ENCODE assay signal across 15 cellular contexts in genomic region chr17:57487552-57487951, GRCh38.
DNase-seq lines count a peak whose midpoint lies in the region; ATAC-seq, FAIRE-seq and TF ChIP-seq lines count a peak whose summit lies in the region.
"Had no signal": no experiment of that assay in that cellular context is flagged by ENCODE, and none has a peak within 500 bp of the region (broad histone marks: within the 10 kb centered on the region; RNA-seq: fewer than 3 reads in every experiment).

No MANE protein-coding gene starts in this region.

- no peak for TF ChIP-seq EP300 in GM12878 (IDR thresholded peaks at IDR 0.05; ENCODE audit: borderline replicate concordance in 1 of 2, control insufficient read depth in 1 of 2, low read depth in 2 of 2, low read length in 2 of 2)

- no peaks in the 10 kb centered on the region for H3K9me3 Mint-ChIP-seq in naive thymus-derived CD8-positive, alpha-beta T cell

- TF ChIP-seq CTCF in IMR-90 (conservative IDR thresholded peaks at IDR 0.05; ENCODE audit: low read depth, low read length) (no peak), GM12878 (IDR thresholded peaks at IDR 0.05 in 2 of 3, conservative IDR thresholded peaks at IDR 0.05 in 1 of 3; ENCODE audit: control insufficient read depth in 2 of 3, extremely low read depth in 1 of 3, insufficient read depth in 1 of 3, low read depth in 3 of 3, low read length in 3 of 3) (no peak)

- H2BK15ac ChIP-seq in IMR-90 (ENCODE audit: low read depth, low read length), result no peak overlapping the region
- H2BK15ac ChIP-seq in mesenchymal stem cell (ENCODE audit: low read depth, poor library complexity, severe bottlenecking), result peak overlapping the region; percentile 26

- H3K79me1 ChIP-seq in IMR-90 (ENCODE audit: low read depth in 1 of 2, low read length in 2 of 2) (peaks cover 4 to 25% of the 10 kb centered on the region in 2 experiments; a peak in 3 of 4 replicates), mesenchymal stem cell (replicated peaks; ENCODE audit: low read length, poor library complexity, severe bottlenecking) (peaks cover 45% of the 10 kb centered on the region)

- ATAC-seq in IMR-90 (ENCODE audit: low read depth) (no peak), GM12878 (no peak), HG03045 (IDR thresholded peaks at IDR 0.05; ENCODE audit: unreplicated experiment) (no peak), HG03039 (IDR thresholded peaks at IDR 0.05; ENCODE audit: unreplicated experiment) (no peak)
- ATAC-seq in naive thymus-derived CD8-positive, alpha-beta T cell, result no peak
- ATAC-seq: left colon had no signal

- SMC1A ChIA-PET in GM12878 (lab: Charles Lee; ENCODE audit: uncharacterized antibody, unreplicated experiment), result interaction anchor here (0.8 to 10.8 kb wide), 12 partner anchors 10 to 91 kb away, joined by 3 to 102 read pairs (median 5); no protein-coding TSS in a partner anchor

- H2AFZ ChIP-seq in IMR-90 (replicated peaks; ENCODE audit: low read length, poor library complexity) (no peak overlapping the region), GM12878 (ENCODE audit: control insufficient read depth, low read depth, low read length) (no peak overlapping the region), mesenchymal stem cell (ENCODE audit: low read depth, low read length) (no peak overlapping the region)

- H4K20me1 ChIP-seq in BLaER1 (peaks cover 96% of the 10 kb centered on the region), IMR-90 (ENCODE audit: insufficient read depth, low read length) (no peaks in the 10 kb centered on the region; the same call in 1 of the 2 replicates), GM12878 (ENCODE audit: control insufficient read depth, insufficient read depth) (no peaks in the 10 kb centered on the region)

- H3K18ac ChIP-seq in IMR-90 (ENCODE audit: low read depth, low read length) (no peak overlapping the region), mesenchymal stem cell (ENCODE audit: low read depth in 1 of 2, low read length in 2 of 2) (no peak overlapping the region)

- H3K27ac ChIP-seq in BLaER1 (peak overlapping the region; percentile 39; the same call in 1 of the 2 replicates), IMR-90 (ENCODE audit: insufficient read depth, low read length) (no peak overlapping the region), GM12878 (ENCODE audit: control insufficient read depth, insufficient read depth) (peak overlapping the region; percentile 72), mesenchymal stem cell (ENCODE audit: low read length, poor library complexity, severe bottlenecking) (no peak overlapping the region)

- peaks cover 16% of the 10 kb centered on the region for H3K9me1 ChIP-seq in IMR-90 (ENCODE audit: insufficient read depth, low read length)

- in situ Hi-C loops in IMR-90 (cut with MboI; ENCODE audit: low sequenced_read_pairs), result no loop called here
- in situ Hi-C loops in GM12878 (cut with MboI), result no loop called here

- peaks cover 100% of the 10 kb centered on the region for H3K4me1 ChIP-seq in BLaER1
- H3K4me1 ChIP-seq in IMR-90 (ENCODE audit: control insufficient read depth, insufficient read depth, low read length), result peaks cover 28% of the 10 kb centered on the region
- peaks cover 35% of the 10 kb centered on the region for H3K4me1 ChIP-seq in GM12878 (ENCODE audit: control insufficient read depth, insufficient read depth, low read length)
- H3K4me1 ChIP-seq in mesenchymal stem cell (ENCODE audit: control insufficient read depth, insufficient read depth, low read depth, low read length), result peaks cover 16% of the 10 kb centered on the region

- dilution Hi-C loops in IMR-90 (cut with HindIII; ENCODE audit: low sequenced_read_pairs, unreplicated experiment), result no loop called here

- BruUV-seq in IMR-90 (replicated peaks; lab: Mats Ljungman, UMichigan) (no TSS peak), GM12878 (replicated peaks; lab: Mats Ljungman, UMichigan) (no TSS peak)

- peak overlapping the region in 2 of 10 donors; percentile 26 to 30 for H3K4me3 Mint-ChIP-seq in naive thymus-derived CD8-positive, alpha-beta T cell

- no peak overlapping the region for H2AK9ac ChIP-seq in IMR-90 (replicated peaks; ENCODE audit: low read depth, low read length, poor library complexity)

- H3K4me3 ChIP-seq in BLaER1 (no peak overlapping the region), IMR-90 (ENCODE audit: insufficient read depth, low read depth, low read length) (no peak overlapping the region), GM12878 (no peak overlapping the region), mesenchymal stem cell (ENCODE audit: insufficient read depth in 1 of 2, low read depth in 1 of 2, low read length in 2 of 2) (no peak overlapping the region)

- WGBS in IMR-90 (ENCODE audit: extremely low coverage in 2 of 2, insufficient read length in 1 of 2), 2 experiments, result 83% methylated on average over 4 of the region's 5 CpGs; no CpG with 5 or more reads in 1 of the 2 experiments
- 86% methylated on average over 5 of the region's 5 CpGs for WGBS in GM12878 (ENCODE audit: insufficient coverage, insufficient replicate concordance, low lambda C conversion rate, missing lambda C conversion rate)
- WGBS in mesenchymal stem cell, result 97% methylated on average over 5 of the region's 5 CpGs

- no peak overlapping the region for H2BK20ac ChIP-seq in IMR-90 (ENCODE audit: low read depth, low read length)

- H3K23ac ChIP-seq in IMR-90 (ENCODE audit: low read depth, low read length) (no peak overlapping the region), mesenchymal stem cell (ENCODE audit: low read length in 2 of 2) (no peak overlapping the region)

- no peaks in the 10 kb centered on the region for H3K27me3 ChIP-seq in BLaER1
- no peaks in the 10 kb centered on the region; the same call in 1 of the 2 replicates for H3K27me3 ChIP-seq in IMR-90 (ENCODE audit: control insufficient read depth, insufficient read depth, low read length)
- H3K27me3 ChIP-seq in GM12878 (replicated peaks in 1 of 2; ENCODE audit: control insufficient read depth in 2 of 2, insufficient read depth in 2 of 2, low read length in 1 of 2), result no peaks in the 10 kb centered on the region
- H3K27me3 ChIP-seq in mesenchymal stem cell (ENCODE audit: control insufficient read depth in 1 of 2, insufficient read depth in 1 of 2, low read length in 2 of 2), result peaks cover 0 to 82% of the 10 kb centered on the region in 2 experiments

- TF ChIP-seq POLR2A in IMR-90 (IDR thresholded peaks at IDR 0.05; ENCODE audit: low read depth, low read length), result no peak
- TF ChIP-seq POLR2A in GM12878 (IDR thresholded peaks at IDR 0.05; ENCODE audit: low read depth, low read length), result no peak

- H2BK12ac ChIP-seq in mesenchymal stem cell (ENCODE audit: low read length in 2 of 2), result peak overlapping the region in 1 of 2 experiments; percentile 4

- H3K4me2 ChIP-seq in BLaER1 (peak overlapping the region; percentile 85), IMR-90 (ENCODE audit: low read depth, low read length) (no peak overlapping the region), GM12878 (ENCODE audit: control insufficient read depth, insufficient read depth) (no peak overlapping the region; the same call in 1 of the 2 replicates), mesenchymal stem cell (ENCODE audit: low read length, poor library complexity, severe bottlenecking) (no peak overlapping the region)

- H4K8ac ChIP-seq in IMR-90 (ENCODE audit: low read depth in 2 of 2, low read length in 2 of 2) (no peak overlapping the region), mesenchymal stem cell (ENCODE audit: low read length) (no peak overlapping the region)

- H3K27me3 Mint-ChIP-seq in naive thymus-derived CD8-positive, alpha-beta T cell, result no peaks in the 10 kb centered on the region

- RAD21 ChIA-PET in GM12878 (lab: Charles Lee; ENCODE audit: unreplicated experiment), result interaction anchor here (0.8 to 5.7 kb wide), 7 partner anchors 15 to 244 kb away, joined by 3 to 28 read pairs (median 7); no protein-coding TSS in a partner anchor

- peaks cover 21% of the 10 kb centered on the region for H3K79me2 ChIP-seq in GM12878 (ENCODE audit: control insufficient read depth, insufficient read depth, low read length)

- no peak overlapping the region for H4K5ac ChIP-seq in IMR-90 (ENCODE audit: low read depth, low read length)

- H3K14ac ChIP-seq in IMR-90 (replicated peaks; ENCODE audit: low read depth, low read length) (no peak overlapping the region), mesenchymal stem cell (ENCODE audit: low read length in 2 of 2) (no peak overlapping the region)

- peak overlapping the region; percentile 14; the same call in 1 of the 2 replicates for H2AK5ac ChIP-seq in IMR-90 (ENCODE audit: low read depth, low read length)
- H2AK5ac ChIP-seq in mesenchymal stem cell (ENCODE audit: low read length, severe bottlenecking), result no peak overlapping the region

- peaks cover 44 to 93% (median 73%) of the 10 kb centered on the region in 4 donors for H3K4me1 Mint-ChIP-seq in naive thymus-derived CD8-positive, alpha-beta T cell

- DNase-seq in IMR-90, result no peak
- no peak for DNase-seq in GM12878 (ENCODE audit: low read depth, low spot score)
- no peak for DNase-seq in mesenchymal stem cell
- DNase-seq in naive thymus-derived CD8-positive, alpha-beta T cell, result no peak
- DNase-seq in cerebellar nuclear complex (lab: John Stamatoyannopoulos, UW), result no peak
- DNase-seq: activated CD4-positive, CD25-positive, alpha-beta regulatory T cell; activated naive CD4-positive, alpha-beta T cell treated with anti-CD3 and anti-CD28 coated beads, Interleukin-2, amount 50 U/mL, for 16 hours; effector CD8-positive, alpha-beta T cell; left colon; NCI-H2029 treated with DMSO at 0.1 percent for 48 hours; NCI-H748 treated with DMSO at 0.1 percent for 48 hours had no signal

- peak overlapping the region in 3 of 10 donors; percentile 7 to 70 (median 61) for H3K27ac Mint-ChIP-seq in naive thymus-derived CD8-positive, alpha-beta T cell

- H2BK5ac ChIP-seq in IMR-90 (ENCODE audit: low read depth, low read length, poor library complexity, severe bottlenecking), result no peak overlapping the region
- no peak overlapping the region for H2BK5ac ChIP-seq in mesenchymal stem cell (ENCODE audit: low read depth, low read length, poor library complexity, severe bottlenecking)

- intact Hi-C loops in IMR-90 (cut with micrococcal nuclease) (no loop called here), GM12878 (cut with micrococcal nuclease; ENCODE audit: unreplicated experiment) (no loop called here)

- no peak overlapping the region for H2BK120ac ChIP-seq in IMR-90 (ENCODE audit: low read depth, low read length)
- H2BK120ac ChIP-seq in mesenchymal stem cell (ENCODE audit: low read depth, low read length), result no peak overlapping the region

- FAIRE-seq in GM12878 (lab: Jason Lieb, UNC), result no peak
- FAIRE-seq: GM18507 had no signal

- POLR2A ChIA-PET in IMR-90 (lab: Charles Lee; ENCODE audit: unreplicated experiment) (no interaction called here), GM12878 (lab: Charles Lee) (interaction anchor here (1.2 to 1.8 kb wide), 4 partner anchors 11 to 114 kb away, joined by 3 to 8 read pairs (median 3); no protein-coding TSS in a partner anchor)
- POLR2A ChIA-PET in naive thymus-derived CD8-positive, alpha-beta T cell (lab: Charles Lee), result interaction anchor here (1.0 kb wide), 1 partner anchor 12 kb away, joined by 6 read pairs; no protein-coding TSS in a partner anchor

- peaks cover 0 to 2% (median 0%) of the 10 kb centered on the region in 3 donors for H3K36me3 Mint-ChIP-seq in naive thymus-derived CD8-positive, alpha-beta T cell

- TF ChIP-seq RAD21 in IMR-90 (IDR thresholded peaks at IDR 0.05; ENCODE audit: low read length) (no peak), GM12878 (IDR thresholded peaks at IDR 0.05; ENCODE audit: insufficient read depth, low read depth, low read length) (no peak)

- H3K36me3 ChIP-seq in BLaER1 (peaks cover 92% of the 10 kb centered on the region), IMR-90 (ENCODE audit: control insufficient read depth, insufficient read depth, low read length) (no peaks in the 10 kb centered on the region), GM12878 (ENCODE audit: control insufficient read depth in 2 of 2, insufficient read depth in 2 of 2, low read length in 1 of 2) (no peaks in the 10 kb centered on the region; a peak in 1 of 4 replicates), mesenchymal stem cell (ENCODE audit: control insufficient read depth in 1 of 2, insufficient read depth in 2 of 2, low read depth in 1 of 2, low read length in 2 of 2) (peaks cover 0 to 8% of the 10 kb centered on the region in 2 experiments)

- no peak overlapping the region for H3K56ac ChIP-seq in IMR-90 (ENCODE audit: extremely low read depth, insufficient read depth, low read length)

- no peak overlapping the region for H3K9ac ChIP-seq in BLaER1
- no peak overlapping the region for H3K9ac ChIP-seq in IMR-90 (ENCODE audit: low read depth, low read length)
- H3K9ac ChIP-seq in GM12878 (ENCODE audit: control insufficient read depth, insufficient read depth, low read length), result peak overlapping the region; percentile 8; the same call in 1 of the 2 replicates
- H3K9ac ChIP-seq in mesenchymal stem cell (ENCODE audit: low read length), result no peak overlapping the region

- H3K4ac ChIP-seq in IMR-90 (ENCODE audit: low read depth, low read length), result no peak overlapping the region
- no peak overlapping the region for H3K4ac ChIP-seq in mesenchymal stem cell (ENCODE audit: low read depth in 1 of 2, low read length in 2 of 2)

- no peak overlapping the region for H4K91ac ChIP-seq in IMR-90 (ENCODE audit: insufficient read depth, low read depth, low read length)
- no peak overlapping the region for H4K91ac ChIP-seq in mesenchymal stem cell (ENCODE audit: low read length)

- H3K9me3 ChIP-seq in BLaER1 (no peaks in the 10 kb centered on the region), IMR-90 (ENCODE audit: control insufficient read depth, insufficient read depth, low read length) (no peaks in the 10 kb centered on the region), GM12878 (replicated peaks; ENCODE audit: control insufficient read depth, insufficient read depth, low read length) (no peaks in the 10 kb centered on the region), mesenchymal stem cell (ENCODE audit: control insufficient read depth, low read length) (no peaks in the 10 kb centered on the region)

- CTCF ChIA-PET in IMR-90 (lab: Yijun Ruan, JAX), result interaction anchor here (1.0 kb wide), 1 partner anchor 115 kb away, joined by 3 read pairs; no protein-coding TSS in a partner anchor
- CTCF ChIA-PET in GM12878 (lab: Yijun Ruan, JAX), result interaction anchor here (1.4 to 2.5 kb wide), 7 partner anchors 12 to 260 kb away, joined by 4 to 6 read pairs (median 6); no protein-coding TSS in a partner anchor

Comparison
In these comparisons a context has a peak if more than half of its experiments do, and no peak if none do; other contexts are left out.
1. H3K27ac ChIP-seq: peak in BLaER1 (single experiment) and GM12878 (single experiment); none in IMR-90 (single experiment) and mesenchymal stem cell (single experiment).